1 cellular context compared by ENCODE assay signal in the genomic region with DNA sequence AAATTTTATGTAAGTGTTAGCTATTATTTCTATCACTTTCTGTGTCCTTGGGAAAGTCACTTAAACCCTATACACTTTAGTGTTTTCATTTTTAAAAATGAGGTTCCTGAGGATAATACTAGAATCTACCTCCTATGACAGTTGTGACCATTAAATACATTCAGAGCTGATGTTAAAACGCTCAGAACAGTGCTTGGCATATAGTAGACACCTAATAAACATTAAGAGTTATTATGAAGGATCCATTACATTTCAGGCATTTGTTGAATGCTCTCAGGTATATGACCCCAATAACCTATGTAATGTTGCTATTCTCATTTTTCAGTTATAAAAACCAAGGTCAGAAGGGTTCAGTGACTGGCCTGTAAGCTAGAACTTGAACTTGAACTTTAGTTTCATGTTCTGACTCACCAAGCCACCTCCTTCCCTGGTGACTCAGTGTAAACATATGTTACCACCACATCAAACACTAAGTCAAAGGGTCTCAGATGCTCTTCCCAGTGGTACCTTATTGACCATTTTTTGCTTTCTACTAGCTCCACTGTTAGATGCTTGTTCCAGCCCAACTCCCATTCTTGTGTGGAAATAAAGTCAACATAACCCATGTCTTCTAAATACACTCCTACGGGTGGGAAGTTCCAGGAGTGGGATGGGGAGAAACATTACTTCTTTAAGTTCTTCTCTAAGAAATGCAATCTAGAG.
TF ChIP-seq lines count a peak whose summit lies in the region.

No MANE protein-coding gene starts in this region.

TF ChIP-seq in K562, 482 proteins besides CTCF, POLR2A, EP300 and RAD21:
- TF ChIP-seq POLR2G (IDR thresholded peaks at IDR 0.05; ENCODE audit: low read depth, low read length) = no peak
- TF ChIP-seq, protein P1, sequence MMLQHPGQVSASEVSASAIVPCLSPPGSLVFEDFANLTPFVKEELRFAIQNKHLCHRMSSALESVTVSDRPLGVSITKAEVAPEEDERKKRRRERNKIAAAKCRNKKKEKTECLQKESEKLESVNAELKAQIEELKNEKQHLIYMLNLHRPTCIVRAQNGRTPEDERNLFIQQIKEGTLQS (IDR thresholded peaks at IDR 0.05) = peak; percentile 23; the same call in 1 of the 2 replicates
- TF ChIP-seq, protein P1 (CRISPR knock-in tag; conservative IDR thresholded peaks at IDR 0.05) = no peak
- TF ChIP-seq FOSL1 (tag; conservative IDR thresholded peaks at IDR 0.05) = peak; percentile 66
- TF ChIP-seq ZNF384 (IDR thresholded peaks at IDR 0.05; ENCODE audit: low read depth, low read length) = no peak
